In genomic region chr1:205451759-205452164, GRCh38 we compare ENCODE assay signal across 30 cellular contexts. TPM values are rescaled to one million over a fixed set of nuclear protein-coding genes. Genes with fewer than 3 reads are reported as not detected.
DNase-seq lines count a peak whose midpoint lies in the region; ATAC-seq, FAIRE-seq and TF ChIP-seq lines count a peak whose summit lies in the region.
"Had no signal": no experiment of that assay in that cellular context is flagged by ENCODE, and none has a peak within 500 bp of the region (broad histone marks: within the 10 kb centered on the region; RNA-seq: fewer than 3 reads in every experiment).

No MANE protein-coding gene starts in this region.

- TF ChIP-seq POLR2A in H1 (IDR thresholded peaks at IDR 0.05; ENCODE audit: control extremely low read depth in 1 of 2, low read depth in 2 of 2, low read length in 2 of 2) (peak in 1 of 2 experiments; percentile 48; a peak in 1 of 3 replicates), uterus (IDR thresholded peaks at IDR 0.05) (no peak)

- peaks cover 19% of the 10 kb centered on the region for H3K23me2 ChIP-seq in H1 (ENCODE audit: low read depth, low read length)

- DNase-seq in Caco-2: no peak
- DNase-seq in H1 (ENCODE audit: low read depth in 1 of 2, low spot score in 2 of 2): peak in 1 of 2 experiments; percentile 69
- no peak for DNase-seq in uterus
- DNase-seq in SKM-1 treated with dmso at 0.1 percent for 144 hours (lab: John Stamatoyannopoulos, UW; ENCODE audit: unreplicated experiment): no peak
- no peak for DNase-seq in cortex of kidney (lab: John Stamatoyannopoulos, UW)
- no peak for DNase-seq in left lobe of liver (ENCODE audit: low spot score)
- DNase-seq: activated CD4-positive, alpha-beta T cell treated with anti-CD3 and anti-CD28 coated beads, Interleukin-2, amount 50 U/mL, for 48 hours; activated CD4-positive, CD25-positive, alpha-beta regulatory T cell; activated naive CD8-positive, alpha-beta T cell treated with anti-CD3 and anti-CD28 coated beads for 36 hours; BE2C; COR-L47; GM23248; immature natural killer cell; left ventricle myocardium inferior; MG63; mucosa of descending colon; NCI-H1436; NCI-H524; nucleus accumbens; spleen; stimulated activated CD4-positive, alpha-beta T cell treated with anti-CD3 and anti-CD28 coated beads, Interleukin-4, amount 100 ng/mL, for 1 hour; stimulated activated naive CD8-positive, alpha-beta T cell treated with anti-CD3 and anti-CD28 coated beads, Interleukin-15, Interleukin-2, amounts not matched to agents 100 U/mL and 50 U/mL, for 24 hours; T-helper 9 cell had no signal

- 12% methylated on average over 2 of the region's 2 CpGs; no CpG with 5 or more reads in 1 of the 2 experiments for WGBS in H1 (ENCODE audit: extremely low coverage in 1 of 2, insufficient coverage in 1 of 2, insufficient read length in 1 of 2, insufficient replicate concordance in 2 of 2, low coverage in 1 of 2, low lambda C conversion rate in 2 of 2, missing lambda C conversion rate in 1 of 2), 2 experiments

- peaks cover 20% of the 10 kb centered on the region for H3K4me1 Mint-ChIP-seq in Caco-2 (ENCODE audit: low read depth, unreplicated experiment)
- peaks cover 76% of the 10 kb centered on the region for H3K4me1 Mint-ChIP-seq in nephron

- TF ChIP-seq RAD21 in H1 (IDR thresholded peaks at IDR 0.05 in 1 of 2, conservative IDR thresholded peaks at IDR 0.05 in 1 of 2; ENCODE audit: low read depth in 2 of 2, low read length in 2 of 2): no peak

- no peak overlapping the region for H2BK120ac ChIP-seq in H1 (replicated peaks; ENCODE audit: low read depth, low read length)

- no peak overlapping the region for H2BK15ac ChIP-seq in H1 (ENCODE audit: low read length)

- CTCF ChIA-PET in Caco-2 (lab: Charles Lee): no interaction called here
- CTCF ChIA-PET in H1 (lab: Charles Lee; ENCODE audit: partially characterized antibody): interaction anchor here (1.2 to 30.2 kb wide), 5 partner anchors 9 to 98 kb away, joined by 3 to 767 read pairs (median 200); partner anchors contain the start of gene LEMD1

- H3K4me3 ChIP-seq in Caco-2 (ENCODE audit: low read depth, low read length) (no peak overlapping the region), HUES48 (ENCODE audit: low read depth, low read length) (peak overlapping the region; percentile 45; the same call in 1 of the 2 replicates), H1 (ENCODE audit: extremely low read depth in 1 of 4, insufficient read depth in 2 of 4, low read depth in 3 of 4, low read length in 4 of 4) (peak overlapping the region in 1 of 4 experiments; percentile 50; a peak in 3 of 8 replicates), uterus (no peak overlapping the region)
- H3K4me3 ChIP-seq: A549, GM23248, left ventricle myocardium inferior, MG63, mucosa of descending colon, spleen, tibial nerve had no signal

- H3K27ac Mint-ChIP-seq in Caco-2 (ENCODE audit: unreplicated experiment) (peak overlapping the region; percentile 48), nephron (peak overlapping the region; percentile 90 to 95 (median 93))
- H3K27ac Mint-ChIP-seq: activated naive CD8-positive, alpha-beta T cell treated with anti-CD3 and anti-CD28 coated beads for 36 hours; IgD-negative memory B cell; immature natural killer cell had no signal

- no peak overlapping the region for H4K91ac ChIP-seq in H1 (replicated peaks; ENCODE audit: insufficient read length, low read length)

- peaks cover 0 to 11% of the 10 kb centered on the region in 2 experiments; a peak in 2 of 4 replicates for H3K79me2 ChIP-seq in H1 (ENCODE audit: control insufficient read depth in 1 of 2, insufficient read depth in 2 of 2, low read length in 2 of 2)

- peaks cover 3% of the 10 kb centered on the region; the same call in 1 of the 2 replicates for H3K79me1 ChIP-seq in H1 (ENCODE audit: low read depth, low read length)

- no peak overlapping the region for H4K8ac ChIP-seq in H1 (ENCODE audit: extremely low read depth, insufficient read depth, low read length)

- H2BK20ac ChIP-seq in H1 (ENCODE audit: low read length): no peak overlapping the region

- TF ChIP-seq EP300 in H1 (IDR thresholded peaks at IDR 0.05; ENCODE audit: borderline replicate concordance in 1 of 2, low read depth in 2 of 2, low read length in 2 of 2): no peak

- H3K27ac ChIP-seq in HUES48 (ENCODE audit: low read depth, low read length): peak overlapping the region; percentile 95
- no peak overlapping the region for H3K27ac ChIP-seq in H1 (ENCODE audit: low read depth, low read length)
- H3K27ac ChIP-seq in uterus: no peak overlapping the region
- H3K27ac ChIP-seq: A549, GM23248, HL-60, left ventricle myocardium inferior, spleen, tibial nerve had no signal

- H3K4me2 ChIP-seq in H1 (ENCODE audit: insufficient read depth in 1 of 2, low read depth in 2 of 2, low read length in 2 of 2): peak overlapping the region; percentile 72 to 80; a peak in 3 of 4 replicates
- H3K4me2 ChIP-seq: A549 had no signal

- POLR2A ChIA-PET in Caco-2 (lab: Charles Lee): no interaction called here
- POLR2A ChIA-PET in H1 (lab: Charles Lee; ENCODE audit: partially characterized antibody): interaction anchor here (0.8 to 7.7 kb wide), 3 partner anchors 8 to 33 kb away, joined by 3 to 220 read pairs (median 12); no protein-coding TSS in a partner anchor

- H3K18ac ChIP-seq in H1 (ENCODE audit: extremely low read depth, low read length): peak overlapping the region; percentile 97; the same call in 1 of the 2 replicates

- H2BK12ac ChIP-seq in H1 (ENCODE audit: low read depth, low read length): 0 out of 2 replicates have a peak overlapping the region, but pooled peaks have one; percentile 31

- no peak overlapping the region for H2AFZ ChIP-seq in H1 (ENCODE audit: low read length)
- H2AFZ ChIP-seq: GM23248 had no signal

- no peaks in the 10 kb centered on the region; the same call in 1 of the 2 replicates for H3K27me3 ChIP-seq in Caco-2 (replicated peaks; ENCODE audit: control insufficient read depth, insufficient read depth, low read length)
- H3K27me3 ChIP-seq in HUES48 (ENCODE audit: control insufficient read depth, insufficient read depth, low read length): peaks cover 15% of the 10 kb centered on the region
- peaks cover 0 to 5% (median 1%) of the 10 kb centered on the region in 4 experiments; a peak in 2 of 7 replicates for H3K27me3 ChIP-seq in H1 (replicated peaks in 1 of 4; ENCODE audit: control insufficient read depth in 3 of 4, extremely low read depth in 1 of 4, insufficient read depth in 3 of 4, low read length in 3 of 4)
- H3K27me3 ChIP-seq in uterus: peaks cover 7 to 32% of the 10 kb centered on the region in 2 donors

- no TSS peak for BruUV-seq in Caco-2 (replicated peaks; lab: Mats Ljungman, UMichigan)

- H3K4me1 ChIP-seq in Caco-2 (peaks cover 32% of the 10 kb centered on the region), HUES48 (ENCODE audit: control insufficient read depth, insufficient read depth, low read length) (peaks cover 67% of the 10 kb centered on the region), H1 (replicated peaks in 1 of 4; ENCODE audit: control insufficient read depth in 3 of 4, insufficient read depth in 4 of 4, low read length in 3 of 4) (peaks cover 35 to 76% (median 47%) of the 10 kb centered on the region in 4 experiments), uterus (peaks cover 0 to 22% of the 10 kb centered on the region in 2 donors)
- H3K4me1 ChIP-seq: BE2C had no signal

- no peak overlapping the region for H4K5ac ChIP-seq in H1 (ENCODE audit: insufficient read length, low read depth, low read length)

- H3K4ac ChIP-seq in H1 (replicated peaks; ENCODE audit: insufficient read length, low read depth, low read length): no peak overlapping the region

- no peaks in the 10 kb centered on the region for H3K9me3 Mint-ChIP-seq in Caco-2 (ENCODE audit: unreplicated experiment)
- no peaks in the 10 kb centered on the region for H3K9me3 Mint-ChIP-seq in nephron
- H3K9me3 Mint-ChIP-seq: activated naive CD8-positive, alpha-beta T cell treated with anti-CD3 and anti-CD28 coated beads for 36 hours; IgD-negative memory B cell; immature natural killer cell had no signal

- no peak overlapping the region for H3K4me3 Mint-ChIP-seq in Caco-2 (ENCODE audit: unreplicated experiment)
- H3K4me3 Mint-ChIP-seq in nephron: peak overlapping the region in 1 of 3 experiments; percentile 19
- H3K4me3 Mint-ChIP-seq: activated naive CD8-positive, alpha-beta T cell treated with anti-CD3 and anti-CD28 coated beads for 36 hours; immature natural killer cell had no signal

- no peaks in the 10 kb centered on the region for H3K36me3 Mint-ChIP-seq in Caco-2 (ENCODE audit: insufficient read depth, unreplicated experiment)
- no peaks in the 10 kb centered on the region for H3K36me3 Mint-ChIP-seq in nephron (ENCODE audit: low read depth)
- H3K36me3 Mint-ChIP-seq: activated naive CD8-positive, alpha-beta T cell treated with anti-CD3 and anti-CD28 coated beads for 36 hours; IgD-negative memory B cell; immature natural killer cell had no signal

- intact Hi-C loops in Caco-2 (cut with micrococcal nuclease; ENCODE audit: unreplicated experiment) (no loop called here), uterus (cut with DNase I; ENCODE audit: low total_unique reads) (no loop called here)

- no peaks in the 10 kb centered on the region for H3K36me3 ChIP-seq in Caco-2 (ENCODE audit: control insufficient read depth, insufficient read depth, low read length)
- H3K36me3 ChIP-seq in HUES48 (ENCODE audit: control insufficient read depth, insufficient read depth, low read length): no peaks in the 10 kb centered on the region
- H3K36me3 ChIP-seq in H1 (ENCODE audit: control insufficient read depth in 2 of 4, insufficient read depth in 4 of 4, low read length in 3 of 4): peaks cover 0 to 7% (median 1%) of the 10 kb centered on the region in 4 experiments; a peak in 1 of 8 replicates
- no peaks in the 10 kb centered on the region for H3K36me3 ChIP-seq in uterus
- H3K36me3 ChIP-seq: BE2C, left ventricle myocardium inferior, MG63, spleen, tibial nerve had no signal

- no peak for FAIRE-seq in H1 (lab: Jason Lieb, UNC)
- FAIRE-seq: A549, endometrium had no signal

- H3K56ac ChIP-seq in H1 (replicated peaks; ENCODE audit: insufficient read length, low read depth, low read length): no peak overlapping the region

- H3K27me3 Mint-ChIP-seq in Caco-2 (ENCODE audit: insufficient read depth, unreplicated experiment) (peaks cover 7% of the 10 kb centered on the region), nephron (ENCODE audit: low read depth) (peaks cover 67% of the 10 kb centered on the region)

- ATAC-seq in left lobe of liver: no peak
- ATAC-seq: A549; mucosa of descending colon; stimulated activated naive CD8-positive, alpha-beta T cell treated with anti-CD3 and anti-CD28 coated beads, Interleukin-15, Interleukin-2, amounts not matched to agents 100 U/mL and 50 U/mL, for 24 hours had no signal

- no peaks in the 10 kb centered on the region for H3K9me3 ChIP-seq in Caco-2
- no peaks in the 10 kb centered on the region for H3K9me3 ChIP-seq in HUES48 (ENCODE audit: control insufficient read depth, insufficient read depth, low read length)
- H3K9me3 ChIP-seq in H1 (ENCODE audit: insufficient read depth in 2 of 2, low read depth in 1 of 2, low read length in 1 of 2): no peaks in the 10 kb centered on the region
- H3K9me3 ChIP-seq in uterus: no peaks in the 10 kb centered on the region
- H3K9me3 ChIP-seq: A549, BE2C, left ventricle myocardium inferior, MG63, mucosa of descending colon, spleen, tibial nerve had no signal

- no peak overlapping the region for H3K14ac ChIP-seq in H1 (ENCODE audit: insufficient read length)

- no peak overlapping the region for H3K9ac ChIP-seq in HUES48 (ENCODE audit: low read depth, low read length)
- H3K9ac ChIP-seq in H1 (replicated peaks in 1 of 4; ENCODE audit: extremely low read depth in 1 of 4, low read depth in 3 of 4, low read length in 3 of 4): no peak overlapping the region
- H3K9ac ChIP-seq: GM23248 had no signal

- peak overlapping the region; percentile 92; the same call in 1 of the 2 replicates for H2BK5ac ChIP-seq in H1 (ENCODE audit: low read depth, low read length)

- 0 out of 2 replicates have a peak overlapping the region, but pooled peaks have one; percentile 88 for H2AK5ac ChIP-seq in H1 (ENCODE audit: low read depth, low read length)

- peaks cover 4 to 14% of the 10 kb centered on the region in 2 experiments for H4K20me1 ChIP-seq in H1 (replicated peaks in 1 of 2; ENCODE audit: control insufficient read depth in 1 of 2, insufficient read depth in 2 of 2, low read length in 2 of 2)

- H3K23ac ChIP-seq in H1 (ENCODE audit: insufficient read length): no peak overlapping the region

- TF ChIP-seq CTCF in Caco-2 (IDR thresholded peaks at IDR 0.05; ENCODE audit: insufficient read depth in 1 of 2, low read depth in 1 of 2, low read length in 1 of 2, severe bottlenecking in 1 of 2, unreplicated experiment in 1 of 2): no peak
- no peak for TF ChIP-seq CTCF in H1 (IDR thresholded peaks at IDR 0.05; ENCODE audit: control extremely low read depth in 1 of 3, insufficient read depth in 1 of 3, low read depth in 1 of 3, low read length in 3 of 3)
- no peak for TF ChIP-seq CTCF in nephron (IDR thresholded peaks at IDR 0.05; ENCODE audit: unreplicated experiment in 3 of 3)
- no peak for TF ChIP-seq CTCF in uterus (IDR thresholded peaks at IDR 0.05)

RNA-seq across cellular contexts. Expression of gene BLACAT1, which starts 4.1 kb away (rescaled TPM):
- total RNA-seq in Caco-2 (2022) (0.21 and 0.34 TPM in 2 replicates), uterus (1 to 10 TPM in 1 of 4 donors, under 1 TPM in 1, not detected in 2; 0.52 to 1.0 TPM), left lobe of liver (0.08 TPM)
- total RNA-seq in H1 (2021; fragmentation: NEBNext Ultra II Directional; extraction: Animal tissue kit (Norgen Biotek cat#: 25700)): 3.5 and 3.8 TPM in 2 replicates
- 6.3 and 10.5 TPM in 2 replicates for polyA plus RNA-seq in H1 (2011; rRNA removed)
- polyA plus RNA-seq in H1 (2011; cell fraction: cytosol; rRNA removed): 7.2 TPM
- polyA plus RNA-seq in H1 (2011; cell fraction: nucleus; rRNA removed): 18.7 TPM
- 6.7 to 8.3 TPM (median 7.4 TPM) in 4 replicates for polyA plus RNA-seq in H1 (2012, experiment 1 of 2)
- 5.7 TPM for polyA plus RNA-seq in H1 (2012, experiment 2 of 2)
- 3.9 TPM for polyA plus RNA-seq in H1 (2013, experiment 1 of 2)
- polyA plus RNA-seq in H1 (2013, experiment 2 of 2): 3.9 TPM
- polyA minus RNA-seq in H1 (2011; rRNA and poly(A)+ RNA removed): 13.1 and 19.7 TPM in 2 replicates
- polyA minus RNA-seq in H1 (2011; cell fraction: cytosol; rRNA and poly(A)+ RNA removed): 4.6 TPM
- polyA minus RNA-seq in H1 (2011; cell fraction: nucleus; rRNA and poly(A)+ RNA removed): 11.3 TPM
- total RNA-seq: GM23248, left ventricle myocardium inferior had no signal
- polyA plus RNA-seq: GM23248, IgD-negative memory B cell, immature natural killer cell had no signal

RNA-seq across cellular contexts. Expression of gene LEMD1, which starts 29.9 kb away (rescaled TPM):
- total RNA-seq in Caco-2 (2022) (not detected in 2 replicates), uterus (1 to 10 TPM in 2 of 4 donors, not detected in 2; 1.6 to 1.8 TPM), left lobe of liver (not detected)
- 9.7 and 10.5 TPM in 2 replicates for total RNA-seq in H1 (2021; fragmentation: NEBNext Ultra II Directional; extraction: Animal tissue kit (Norgen Biotek cat#: 25700))
- polyA plus RNA-seq in H1 (2011; rRNA removed): 10.0 and 10.8 TPM in 2 replicates
- 10.9 TPM for polyA plus RNA-seq in H1 (2011; cell fraction: cytosol; rRNA removed)
- polyA plus RNA-seq in H1 (2011; cell fraction: nucleus; rRNA removed): 23.6 TPM
- polyA plus RNA-seq in H1 (2012, experiment 1 of 2): 10.3 to 15.4 TPM (median 12.6 TPM) in 4 replicates
- polyA plus RNA-seq in H1 (2012, experiment 2 of 2): 7.8 TPM
- polyA plus RNA-seq in H1 (2013, experiment 1 of 2): 6.0 TPM
- 5.7 TPM for polyA plus RNA-seq in H1 (2013, experiment 2 of 2)
- 14.7 and 17.6 TPM in 2 replicates for polyA minus RNA-seq in H1 (2011; rRNA and poly(A)+ RNA removed)
- polyA minus RNA-seq in H1 (2011; cell fraction: cytosol; rRNA and poly(A)+ RNA removed): 13.7 TPM
- polyA minus RNA-seq in H1 (2011; cell fraction: nucleus; rRNA and poly(A)+ RNA removed): 13.6 TPM
- total RNA-seq: GM23248, left ventricle myocardium inferior, mucosa of descending colon, spleen, tibial nerve had no signal
- polyA plus RNA-seq: GM23248, IgD-negative memory B cell, immature natural killer cell, spleen had no signal

RNA-seq across cellular contexts. Expression of gene CDK18, which starts 52.7 kb away (rescaled TPM):
- total RNA-seq in Caco-2 (2022) (17.0 and 18.5 TPM in 2 replicates), uterus (10 to 100 TPM in 2 of 4 donors, 1 to 10 TPM in 2; 4.1 to 28.2 (median 8.5) TPM), left lobe of liver (8.8 TPM)
- total RNA-seq in H1 (2021; fragmentation: NEBNext Ultra II Directional; extraction: Animal tissue kit (Norgen Biotek cat#: 25700)): 40.9 and 44.0 TPM in 2 replicates
- 31.2 and 50.3 TPM in 2 replicates for polyA plus RNA-seq in H1 (2011; rRNA removed)
- polyA plus RNA-seq in H1 (2011; cell fraction: cytosol; rRNA removed): 19.7 TPM
- 102 TPM for polyA plus RNA-seq in H1 (2011; cell fraction: nucleus; rRNA removed)
- polyA plus RNA-seq in H1 (2012, experiment 1 of 2): 35.9 to 57.1 TPM (median 46.6 TPM) in 4 replicates
- 29.8 TPM for polyA plus RNA-seq in H1 (2012, experiment 2 of 2)
- 31.5 TPM for polyA plus RNA-seq in H1 (2013, experiment 1 of 2)
- 31.7 TPM for polyA plus RNA-seq in H1 (2013, experiment 2 of 2)
- polyA minus RNA-seq in H1 (2011; rRNA and poly(A)+ RNA removed): 37.0 and 48.0 TPM in 2 replicates
- 25.8 TPM for polyA minus RNA-seq in H1 (2011; cell fraction: cytosol; rRNA and poly(A)+ RNA removed)
- polyA minus RNA-seq in H1 (2011; cell fraction: nucleus; rRNA and poly(A)+ RNA removed): 61.8 TPM
- total RNA-seq: GM23248 had no signal
- polyA plus RNA-seq: GM23248 had no signal
